Comparison of ENCODE assay signal across 1 cellular context in genomic region chr1:27523666-27524020, GRCh38.
TF ChIP-seq lines count a peak whose summit lies in the region.

No MANE protein-coding gene starts in this region.

TF ChIP-seq in HepG2, 621 proteins besides CTCF, POLR2A, EP300 and RAD21 (continued from another document):
- TF ChIP-seq, protein P1, sequence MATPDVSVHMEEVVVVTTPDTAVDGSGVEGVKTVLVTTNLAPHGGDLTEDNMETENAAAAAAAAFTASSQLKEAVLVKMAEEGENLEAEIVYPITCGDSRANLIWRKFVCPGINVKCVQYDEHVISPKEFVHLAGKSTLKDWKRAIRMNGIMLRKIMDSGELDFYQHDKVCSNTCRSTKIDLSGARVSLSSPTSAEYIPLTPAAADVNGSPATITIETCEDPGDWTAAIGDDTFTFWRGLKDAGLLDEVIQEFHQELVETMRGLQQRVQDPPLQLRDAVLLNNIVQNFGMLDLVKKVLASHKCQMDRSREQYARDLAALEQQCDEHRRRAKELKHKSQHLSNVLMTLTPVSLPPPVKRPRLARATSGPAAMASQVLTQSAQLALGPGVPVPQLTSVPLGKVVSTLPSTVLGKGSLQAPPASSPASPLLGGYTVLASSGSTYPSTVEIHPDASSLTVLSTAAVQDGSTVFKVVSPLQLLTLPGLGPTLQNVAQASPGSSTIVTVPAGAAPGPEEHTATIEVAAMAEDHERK (CRISPR knock-in tag; IDR thresholded peaks at IDR 0.05; ENCODE audit: low read depth): no peak
